ENCODE assay signal across 13 cellular contexts in the genomic region with DNA sequence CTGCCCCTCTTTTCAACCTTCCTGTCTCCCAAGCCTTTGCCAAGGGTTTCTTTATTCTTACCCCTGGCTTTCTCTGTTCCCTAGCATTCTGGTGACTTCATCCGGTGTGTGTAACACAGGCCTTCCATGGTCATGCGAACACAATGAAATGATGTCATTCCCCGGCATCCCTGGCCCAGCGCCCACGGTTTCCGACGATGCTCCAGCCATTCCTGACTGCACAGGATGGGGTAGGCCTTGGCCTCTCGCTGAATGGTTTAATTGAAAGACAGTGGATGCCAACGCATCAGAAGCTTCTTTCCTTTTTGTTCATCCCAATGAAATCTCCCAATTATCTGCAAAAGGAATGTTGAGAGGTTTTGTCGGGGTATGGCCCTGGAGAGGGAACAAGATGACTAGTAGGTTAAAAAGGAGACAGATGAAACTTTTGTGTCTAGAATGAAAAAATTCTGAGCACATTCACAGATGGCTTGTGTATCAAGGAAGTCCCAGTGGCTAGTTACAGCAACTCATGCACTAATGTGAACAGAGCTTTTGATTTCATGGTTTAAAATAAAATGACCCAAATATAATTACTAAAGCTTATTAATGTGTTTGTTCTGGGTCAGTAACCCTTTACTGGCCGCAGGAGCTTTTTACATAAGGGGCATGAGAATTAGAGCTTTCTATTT.
DNase-seq lines count a peak whose midpoint lies in the region; ATAC-seq and TF ChIP-seq lines count a peak whose summit lies in the region.
"Had no signal": no experiment of that assay in that cellular context is flagged by ENCODE, and none has a peak within 500 bp of the region (broad histone marks: within the 10 kb centered on the region; RNA-seq: fewer than 3 reads in every experiment).

No MANE protein-coding gene starts in this region.

- ATAC-seq in heart left ventricle (peak; percentile 85 to 98 (median 88)), HG02938 (IDR thresholded peaks at IDR 0.05; ENCODE audit: unreplicated experiment) (no peak)

- no peak for TF ChIP-seq POLR2A in adrenal gland (IDR thresholded peaks at IDR 0.05)
- no peak for TF ChIP-seq POLR2A in heart left ventricle (IDR thresholded peaks at IDR 0.05)

- TF ChIP-seq CTCF in BE2C (IDR thresholded peaks at IDR 0.05; ENCODE audit: low read depth, low read length) (no peak), adrenal gland (IDR thresholded peaks at IDR 0.05) (no peak), heart left ventricle (IDR thresholded peaks at IDR 0.05) (no peak)

- H3K27ac ChIP-seq in adrenal gland (no peak overlapping the region), heart left ventricle (peak overlapping the region in 11 of 12 donors; percentile 43 to 78 (median 69))
- H3K27ac ChIP-seq: coronary artery had no signal

- 72 to 80% (median 78%) methylated on average over 11 of the region's 11 CpGs for WGBS in adrenal gland, 4 donors
- 25 to 59% (median 46%) methylated on average over 11 of the region's 11 CpGs for WGBS in heart left ventricle, 4 donors

- H3K4me1 ChIP-seq in BE2C = 0 out of 2 replicates have a peak, but pooled peaks cover 6% of the 10 kb centered on the region
- no peaks in the 10 kb centered on the region for H3K4me1 ChIP-seq in adrenal gland (replicated peaks in 1 of 2)
- H3K4me1 ChIP-seq in heart left ventricle = peaks cover 0 to 17% (median 1%) of the 10 kb centered on the region in 12 donors

- H3K27me3 ChIP-seq in BE2C (no peaks in the 10 kb centered on the region), adrenal gland (no peaks in the 10 kb centered on the region), heart left ventricle (no peaks in the 10 kb centered on the region), H7 (ENCODE audit: control insufficient read depth, insufficient read depth, low read length) (no peaks in the 10 kb centered on the region)

- H3K4me3 ChIP-seq in BE2C (ENCODE audit: low read depth, low read length) = no peak overlapping the region
- H3K4me3 ChIP-seq in adrenal gland = no peak overlapping the region
- H3K4me3 ChIP-seq in heart left ventricle = no peak overlapping the region
- H3K4me3 ChIP-seq in H7 (ENCODE audit: insufficient read depth, low read depth, low read length) = no peak overlapping the region
- H3K4me3 ChIP-seq: coronary artery had no signal

- H3K9me3 ChIP-seq in BE2C = no peaks in the 10 kb centered on the region
- no peaks in the 10 kb centered on the region for H3K9me3 ChIP-seq in adrenal gland (replicated peaks in 1 of 3)
- H3K9me3 ChIP-seq in heart left ventricle = peaks cover 0 to 7% (median 0%) of the 10 kb centered on the region in 12 donors

- DNase-seq in BE2C (peak; percentile 67), adrenal gland (peak; percentile 15 to 67 (median 26)), heart left ventricle (peak; percentile 74 to 86 (median 83)), non-pigmented ciliary epithelial cell (ENCODE audit: low read depth) (peak; percentile 28), H7 (no peak), RPMI8226 (no peak)
- DNase-seq in stimulated activated CD8-positive, alpha-beta memory T cell treated with anti-CD3 and anti-CD28 coated beads, Interleukin-4, amount 100 ng/mL, for 48 hours = no peak
- DNase-seq: activated CD4-positive, alpha-beta T cell treated with anti-CD3 and anti-CD28 coated beads, Interleukin-2, amount 50 U/mL, for 1 hour; NCI-H1105 treated with DMSO at 0.1 percent for 48 hours; stimulated activated CD4-positive, alpha-beta T cell treated with anti-CD3 and anti-CD28 coated beads, Interleukin-1b, Interleukin-23, amount 100 ng/mL, for 48 hours; T-helper 1 cell had no signal

- H3K36me3 ChIP-seq in BE2C (no peaks in the 10 kb centered on the region), adrenal gland (replicated peaks in 1 of 2) (no peaks in the 10 kb centered on the region), heart left ventricle (no peaks in the 10 kb centered on the region), H7 (replicated peaks; ENCODE audit: control insufficient read depth, insufficient read depth, low read length) (no peaks in the 10 kb centered on the region)

- intact Hi-C loops in adrenal gland (cut with DNase I) = no loop called here
- intact Hi-C loops in heart left ventricle (cut with DNase I) = loop anchor here in 1 of 10 donors (2.0 kb wide), 1 partner anchor 27 kb away; no protein-coding TSS in a partner anchor

Comparison
In these comparisons a context has a peak if more than half of its experiments do, and no peak if none do; other contexts are left out.
1. DNase-seq: peak in BE2C (single experiment), adrenal gland (7 of 7), heart left ventricle (5 of 5) and non-pigmented ciliary epithelial cell (single experiment); none in stimulated activated CD8-positive, alpha-beta memory T cell treated with anti-CD3 and anti-CD28 coated beads, Interleukin-4, amount 100 ng/mL, for 48 hours (single experiment), H7 (single experiment) and RPMI8226 (single experiment).
2. H3K27ac ChIP-seq: peak in heart left ventricle (11 of 12); none in adrenal gland (0 of 5).